26 cellular contexts compared by ENCODE assay signal in genomic region chr5:55003432-55004065, GRCh38. TPM values are rescaled to one million over a fixed set of nuclear protein-coding genes. Genes with fewer than 3 reads are reported as not detected.
"Had no signal": no experiment of that assay in that cellular context is flagged by ENCODE, and none has a peak within 500 bp of the region (broad histone marks: within the 10 kb centered on the region; RNA-seq: fewer than 3 reads in every experiment).

No MANE protein-coding gene starts in this region.

- ATAC-seq: activated T-cell treated with anti-CD3 and anti-CD28 coated beads, Interleukin-2, amount 50 U/mL, for 4 hours; PC-3 had no signal

- H3K27ac ChIP-seq: cardiac muscle cell, VCaP had no signal

- DNase-seq: activated CD4-positive, alpha-beta memory T cell treated with anti-CD3 and anti-CD28 coated beads for 36 hours; activated CD4-positive, alpha-beta T cell treated with anti-CD3 and anti-CD28 coated beads, Interleukin-2, amount 10 ng/mL, durations not matched to agents 7 days and 5 days; activated CD4-positive, CD25-positive, alpha-beta regulatory T cell; activated CD8-positive, alpha-beta memory T cell treated with anti-CD3 and anti-CD28 coated beads for 24 hours; activated effector memory CD4-positive, alpha-beta T cell treated with anti-CD3 and anti-CD28 coated beads, Interleukin-2, amount 50 U/mL, for 16 hours; activated naive CD4-positive, alpha-beta T cell treated with Interleukin-2 at 50 U/mL for 16 hours; activated T-cell treated with anti-CD3 and anti-CD28 coated beads, Interleukin-2, amount 50 U/mL, for 4 hours; amygdala; MG63; MV-4-11; NCI-H1092 treated with DMSO at 0.1 percent for 48 hours; NCI-H1417 treated with DMSO at 0.1 percent for 48 hours; NCI-H1694; NCI-H2029 treated with DMSO at 0.1 percent for 48 hours; NCI-H510A treated with DMSO at 0.1 percent for 48 hours; NCI-H69; NK-92 treated with Interleukin-12 subunit alpha and Interleukin-12 subunit beta, amount 100 ng/mL, for 24 hours; PC-3; SHP77 treated with DMSO at 0.1 percent for 48 hours; T-helper 1 cell had no signal

- H3K27me3 Mint-ChIP-seq: activated CD4-positive, alpha-beta memory T cell treated with anti-CD3 and anti-CD28 coated beads for 36 hours; activated naive CD8-positive, alpha-beta T cell; brain had no signal

- H3K36me3 ChIP-seq: cardiac muscle cell, MG63 had no signal

- H3K27me3 ChIP-seq: cardiac muscle cell, MG63 had no signal

- H3K4me1 Mint-ChIP-seq: brain had no signal

- H3K36me3 Mint-ChIP-seq: activated CD4-positive, alpha-beta memory T cell treated with anti-CD3 and anti-CD28 coated beads for 36 hours; activated naive CD8-positive, alpha-beta T cell; brain had no signal

- H3K9me3 ChIP-seq: MG63 had no signal

- H3K27ac Mint-ChIP-seq: activated CD4-positive, alpha-beta memory T cell treated with anti-CD3 and anti-CD28 coated beads for 36 hours; activated CD4-positive, alpha-beta T cell treated with anti-CD3 and anti-CD28 coated beads, Interleukin-2, amount 10 ng/mL, durations not matched to agents 7 days and 5 days; activated naive CD8-positive, alpha-beta T cell; brain had no signal

- H3K4me3 ChIP-seq: cardiac muscle cell, MG63 had no signal

- H3K4me3 Mint-ChIP-seq: activated CD4-positive, alpha-beta memory T cell treated with anti-CD3 and anti-CD28 coated beads for 36 hours; activated CD4-positive, alpha-beta T cell treated with anti-CD3 and anti-CD28 coated beads, Interleukin-2, amount 10 ng/mL, durations not matched to agents 7 days and 5 days; activated naive CD8-positive, alpha-beta T cell; activated T-cell treated with anti-CD3 and anti-CD28 coated beads, Interleukin-2, amount 50 U/mL, for 4 hours; brain had no signal

- H3K9me3 Mint-ChIP-seq: activated T-cell treated with anti-CD3 and anti-CD28 coated beads, Interleukin-2, amount 50 U/mL, for 4 hours had no signal

RNA-seq across cellular contexts. Expression of gene ESM1, which starts 18.2 kb away (rescaled TPM):
- total RNA-seq: activated CD4-positive, alpha-beta T cell treated with anti-CD3 and anti-CD28 coated beads, Interleukin-2, amount 10 ng/mL, durations not matched to agents 7 days and 5 days had no signal

RNA-seq across cellular contexts. Expression of gene GZMK, which starts 20.5 kb away (rescaled TPM):
- total RNA-seq: astrocyte, cardiac muscle cell, LHCN-M2, PC-3 had no signal
- polyA plus RNA-seq: cardiac muscle cell had no signal
